In the genomic region with DNA sequence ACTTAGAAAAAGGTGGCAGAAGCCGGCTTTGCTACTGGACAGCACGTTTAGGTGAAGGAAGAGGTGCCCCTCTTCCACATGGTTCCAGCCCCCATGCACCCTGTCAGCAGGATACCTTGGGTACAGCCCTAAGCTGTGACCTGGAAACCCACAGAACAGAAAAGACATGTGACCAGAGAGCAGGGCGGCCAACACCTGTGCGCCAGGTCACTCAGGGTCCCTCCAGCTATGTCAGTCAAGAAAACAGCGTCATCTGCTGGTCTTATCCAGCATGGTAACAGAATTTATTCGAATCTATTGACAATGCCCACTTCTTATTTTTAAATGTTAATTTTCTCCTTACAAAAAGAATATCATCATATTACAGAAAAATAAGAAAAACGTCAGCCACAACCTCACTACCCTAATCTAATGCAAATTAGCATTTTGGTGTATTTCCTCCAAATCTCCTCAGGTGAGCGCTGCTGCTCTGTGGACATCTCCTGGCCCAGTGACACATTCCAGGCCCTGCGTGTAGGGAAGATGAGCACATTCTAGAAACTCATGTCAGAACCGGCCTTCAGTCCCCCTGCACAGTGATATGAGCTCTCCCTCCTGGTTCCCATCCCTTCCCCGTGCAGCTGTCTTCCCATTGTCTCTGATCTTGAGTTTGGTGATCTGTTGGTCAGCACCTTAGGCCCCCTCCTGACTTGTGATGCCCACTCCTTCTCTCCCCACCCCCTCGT, we compare ENCODE assay signal across 11 cellular contexts. TPM values are rescaled to one million over a fixed set of nuclear protein-coding genes. Genes with fewer than 3 reads are reported as not detected.
DNase-seq lines count a peak whose midpoint lies in the region; ATAC-seq, FAIRE-seq and TF ChIP-seq lines count a peak whose summit lies in the region.
"Had no signal": no experiment of that assay in that cellular context is flagged by ENCODE, and none has a peak within 500 bp of the region (broad histone marks: within the 10 kb centered on the region; RNA-seq: fewer than 3 reads in every experiment).

No MANE protein-coding gene starts in this region.

- TF ChIP-seq EP300 in A549 (IDR thresholded peaks at IDR 0.05), result no peak

- no peak for FAIRE-seq in A549 (lab: Jason Lieb, UNC)
- FAIRE-seq in keratinocyte (lab: Jason Lieb, UNC), result no peak
- FAIRE-seq in GM19239 (lab: Jason Lieb, UNC), result no peak

- H3K9ac ChIP-seq in keratinocyte (ENCODE audit: control insufficient read depth, extremely low read depth, insufficient read depth, low read length), result no peak overlapping the region

- peak in 1 of 2 experiments; percentile 33; a peak in 2 of 5 replicates for TF ChIP-seq RAD21 in A549 (conservative IDR thresholded peaks at IDR 0.05 in 1 of 2, IDR thresholded peaks at IDR 0.05 in 1 of 2)

- H3K9me3 ChIP-seq in A549 (no peaks in the 10 kb centered on the region), WERI-Rb-1 (ENCODE audit: severe bottlenecking) (no peaks in the 10 kb centered on the region), keratinocyte (ENCODE audit: control insufficient read depth, low read depth, low read length) (no peaks in the 10 kb centered on the region)

- CTCF ChIA-PET in A549 (lab: Yijun Ruan, JAX), result interaction anchor here (0.9 to 1.7 kb wide), 4 partner anchors 8 to 15 kb away, joined by 3 to 7 read pairs (median 4); no protein-coding TSS in a partner anchor

- no peak overlapping the region for H2AFZ ChIP-seq in keratinocyte (ENCODE audit: control insufficient read depth, low read length)

- TF ChIP-seq POLR2A in A549 (IDR thresholded peaks at IDR 0.05; ENCODE audit: low read length), result no peak

- H3K79me2 ChIP-seq in keratinocyte (ENCODE audit: control insufficient read depth, insufficient read depth, low read length), result no peaks in the 10 kb centered on the region

- H3K27me3 ChIP-seq in WERI-Rb-1 (ENCODE audit: insufficient read depth, low read depth, severe bottlenecking) (no peaks in the 10 kb centered on the region), keratinocyte (ENCODE audit: control insufficient read depth, extremely low read depth, insufficient read depth, low read length) (no peaks in the 10 kb centered on the region)

- H3K9me1 ChIP-seq in keratinocyte (ENCODE audit: control insufficient read depth, extremely low read depth, insufficient read depth, low read length), result no peaks in the 10 kb centered on the region

- dilution Hi-C loops in keratinocyte (cut with MboI; ENCODE audit: extremely low pct_ligation_motif_present, low sequenced_read_pairs), result no loop called here

- H3K4me2 ChIP-seq in A549 (no peak overlapping the region), keratinocyte (ENCODE audit: control insufficient read depth, extremely low read depth, insufficient read depth, low read depth, low read length) (no peak overlapping the region)

- POLR2A ChIA-PET in A549 (lab: Yijun Ruan, JAX), result no interaction called here

- no peaks in the 10 kb centered on the region for H4K20me1 ChIP-seq in keratinocyte (ENCODE audit: control insufficient read depth, extremely low read depth, insufficient read depth, low read length)

- TF ChIP-seq CTCF in A549 (IDR thresholded peaks at IDR 0.05) (peak; percentile 11; the same call in 1 of the 3 replicates), GM12875 (IDR thresholded peaks at IDR 0.05; ENCODE audit: borderline replicate concordance, insufficient read depth, low read depth, low read length) (peak; percentile 49), WERI-Rb-1 (IDR thresholded peaks at IDR 0.05; ENCODE audit: low read depth, low read length) (peak; percentile 72), keratinocyte (optimal IDR thresholded peaks at IDR 0.05 in 1 of 3, IDR thresholded peaks at IDR 0.05 in 1 of 3, conservative IDR thresholded peaks at IDR 0.05 in 1 of 3; ENCODE audit: extremely low read depth in 1 of 3, insufficient read depth in 2 of 3, low read length in 3 of 3) (peak; percentile 36 to 54 (median 44))

- H3K4me1 ChIP-seq in A549 (no peaks in the 10 kb centered on the region), keratinocyte (ENCODE audit: control insufficient read depth, extremely low read depth, insufficient read depth, low read length) (peaks cover 18% of the 10 kb centered on the region)

- ATAC-seq in A549 (peak in 1 of 2 experiments; percentile 29; a peak in 2 of 6 replicates), GM21723 (IDR thresholded peaks at IDR 0.05; ENCODE audit: unreplicated experiment) (no peak)
- ATAC-seq: stimulated activated naive CD8-positive, alpha-beta T cell treated with anti-CD3 and anti-CD28 coated beads, Interleukin-15, Interleukin-2, amounts not matched to agents 100 U/mL and 50 U/mL, for 24 hours had no signal

- DNase-seq in A549 (ENCODE audit: low read depth in 1 of 2, low spot score in 1 of 2) (no peak), WERI-Rb-1 (peak; percentile 62), keratinocyte (ENCODE audit: low read depth, low spot score) (no peak), NCI-H2196 (lab: John Stamatoyannopoulos, UW; ENCODE audit: unreplicated experiment) (no peak), GM19239 (ENCODE audit: insufficient read length, low spot score) (no peak)
- no peak for DNase-seq in activated CD4-positive, CD25-positive, alpha-beta regulatory T cell (lab: John Stamatoyannopoulos, UW)
- DNase-seq: GOT3; Kasumi-1; stimulated activated naive CD8-positive, alpha-beta T cell treated with anti-CD3 and anti-CD28 coated beads, Interleukin-15, Interleukin-2, amounts not matched to agents 100 U/mL and 50 U/mL, for 24 hours had no signal

- H3K4me3 ChIP-seq in A549 (no peak overlapping the region), GM12875 (ENCODE audit: low read depth, low read length) (no peak overlapping the region), WERI-Rb-1 (ENCODE audit: low read depth, low read length) (no peak overlapping the region), keratinocyte (ENCODE audit: control insufficient read depth in 2 of 3, extremely low read depth in 1 of 3, insufficient read depth in 2 of 3, low read depth in 1 of 3, low read length in 3 of 3) (no peak overlapping the region)

- H3K36me3 ChIP-seq in WERI-Rb-1, result no peaks in the 10 kb centered on the region
- H3K36me3 ChIP-seq in keratinocyte (ENCODE audit: control insufficient read depth in 2 of 2, extremely low read depth in 1 of 2, insufficient read depth in 2 of 2, low read length in 2 of 2), result no peaks in the 10 kb centered on the region

- no peak overlapping the region for H3K27ac ChIP-seq in A549
- H3K27ac ChIP-seq in WERI-Rb-1, result no peak overlapping the region
- H3K27ac ChIP-seq in keratinocyte (ENCODE audit: control insufficient read depth, insufficient read depth, low read length), result no peak overlapping the region

- WGBS in A549 (ENCODE audit: missing lambda C conversion rate), result 54% methylated on average over 12 of the region's 12 CpGs

TF ChIP-seq in A549, 52 proteins besides CTCF, POLR2A, EP300 and RAD21 (continues in another document):
- TF ChIP-seq, protein P1, sequence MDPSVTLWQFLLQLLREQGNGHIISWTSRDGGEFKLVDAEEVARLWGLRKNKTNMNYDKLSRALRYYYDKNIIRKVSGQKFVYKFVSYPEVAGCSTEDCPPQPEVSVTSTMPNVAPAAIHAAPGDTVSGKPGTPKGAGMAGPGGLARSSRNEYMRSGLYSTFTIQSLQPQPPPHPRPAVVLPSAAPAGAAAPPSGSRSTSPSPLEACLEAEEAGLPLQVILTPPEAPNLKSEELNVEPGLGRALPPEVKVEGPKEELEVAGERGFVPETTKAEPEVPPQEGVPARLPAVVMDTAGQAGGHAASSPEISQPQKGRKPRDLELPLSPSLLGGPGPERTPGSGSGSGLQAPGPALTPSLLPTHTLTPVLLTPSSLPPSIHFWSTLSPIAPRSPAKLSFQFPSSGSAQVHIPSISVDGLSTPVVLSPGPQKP (IDR thresholded peaks at IDR 0.05; ENCODE audit: low read depth, low read length), result no peak

RNA-seq across cellular contexts. Expression of a gene that starts 37.2 kb away (rescaled TPM):
- 15.1 and 19.5 TPM in 2 replicates for polyA plus RNA-seq in A549 (2011; rRNA removed)
- polyA plus RNA-seq in A549 (2012; cell fraction: cytosol; rRNA removed), result 3.3 and 3.8 TPM in 2 replicates
- 0.97 and 1.2 TPM in 2 replicates for polyA plus RNA-seq in A549 (2012; cell fraction: nucleus; rRNA removed)
- polyA plus RNA-seq in A549 (2017; fragmentation: RNase III; extraction: RNeasy Plus Mini Kit Qiagen cat#74134 plus additional on column Dnase treatment), result 30.2 to 33.9 TPM (median 31.7 TPM) in 3 replicates
- 0.49 and 1.2 TPM in 2 replicates for polyA minus RNA-seq in A549 (2011; rRNA and poly(A)+ RNA removed)
- polyA plus RNA-seq in keratinocyte, result 16.7 to 32.6 TPM (median 17.2 TPM) in 3 replicates
- polyA plus RNA-seq in keratinocyte (2011; ENCODE audit: low read depth), result 6.3 TPM
- 22.6 and 36.8 TPM in 2 replicates for polyA plus RNA-seq in keratinocyte (2011; cell fraction: cytosol; rRNA removed)
- 5.9 and 11.4 TPM in 2 replicates for polyA plus RNA-seq in keratinocyte (2011; cell fraction: nucleus; rRNA removed)
- polyA plus RNA-seq in keratinocyte (2012; ENCODE audit: low replicate concordance), result 24.4 and 30.9 TPM in 2 replicates
- polyA minus RNA-seq in keratinocyte, result 0.59 to 5.9 TPM (median 3.1 TPM) in 3 replicates
- 1.5 TPM for polyA minus RNA-seq in keratinocyte (2011; cell fraction: cytosol; rRNA and poly(A)+ RNA removed)
- polyA minus RNA-seq in keratinocyte (2011; cell fraction: nucleus; rRNA and poly(A)+ RNA removed), result 0.32 and 0.93 TPM in 2 replicates

RNA-seq across cellular contexts. Expression of a gene that starts 37.3 kb away (rescaled TPM):
- polyA plus RNA-seq in A549 (2011; rRNA removed) (5.8 and 6.7 TPM in 2 replicates), A549 (2017; fragmentation: RNase III; extraction: RNeasy Plus Mini Kit Qiagen cat#74134 plus additional on column Dnase treatment) (4.5 to 5.1 TPM (median 4.5 TPM) in 3 replicates), keratinocyte (7.1 to 10.1 TPM (median 8.0 TPM) in 3 replicates)
- polyA plus RNA-seq in A549 (2012; cell fraction: cytosol; rRNA removed), result 1.7 and 1.9 TPM in 2 replicates
- 0.71 and 1.3 TPM in 2 replicates for polyA plus RNA-seq in A549 (2012; cell fraction: nucleus; rRNA removed)
- 3.2 and 3.5 TPM in 2 replicates for polyA minus RNA-seq in A549 (2011; rRNA and poly(A)+ RNA removed)
- 12.1 TPM for polyA plus RNA-seq in keratinocyte (2011; ENCODE audit: low read depth)
- polyA plus RNA-seq in keratinocyte (2011; cell fraction: cytosol; rRNA removed), result 5.0 and 9.5 TPM in 2 replicates
- 10.0 and 13.5 TPM in 2 replicates for polyA plus RNA-seq in keratinocyte (2011; cell fraction: nucleus; rRNA removed)
- polyA plus RNA-seq in keratinocyte (2012; ENCODE audit: low replicate concordance), result 6.6 and 7.0 TPM in 2 replicates
- 3.0 to 10.1 TPM (median 6.4 TPM) in 3 replicates for polyA minus RNA-seq in keratinocyte
- 7.9 TPM for polyA minus RNA-seq in keratinocyte (2011; cell fraction: cytosol; rRNA and poly(A)+ RNA removed)
- polyA minus RNA-seq in keratinocyte (2011; cell fraction: nucleus; rRNA and poly(A)+ RNA removed), result 10.0 and 16.8 TPM in 2 replicates

Comparison
In these comparisons a context has a peak if more than half of its experiments do, and no peak if none do; other contexts are left out.
1. CTCF ChIP-seq: peak in every context shown above with its lines; median percentile 72 in WERI-Rb-1; 49 in GM12875; 44 in keratinocyte; 11 in A549.